1 cellular context compared by ENCODE assay signal in genomic region chr1:182602945-182603645, GRCh38.
TF ChIP-seq lines count a peak whose summit lies in the region.

No MANE protein-coding gene starts in this region.

TF ChIP-seq in WTC11, 78 proteins besides CTCF, POLR2A, EP300 and RAD21 (continued from another document):
- TF ChIP-seq STAT6 (CRISPR knock-in tag; conservative IDR thresholded peaks at IDR 0.05; ENCODE audit: low read depth) = no peak
- no peak for TF ChIP-seq MYBL2 (CRISPR knock-in tag; IDR thresholded peaks at IDR 0.05)
- TF ChIP-seq RORB (CRISPR knock-in tag; IDR thresholded peaks at IDR 0.05) = no peak
- no peak for TF ChIP-seq E2F5 (CRISPR knock-in tag; IDR thresholded peaks at IDR 0.05)
- no peak for TF ChIP-seq FOXP1 (CRISPR knock-in tag; IDR thresholded peaks at IDR 0.05; ENCODE audit: borderline replicate concordance)
- TF ChIP-seq ZNF263 (CRISPR knock-in tag; IDR thresholded peaks at IDR 0.05; ENCODE audit: low read depth) = no peak
- TF ChIP-seq ESRRA (CRISPR knock-in tag; IDR thresholded peaks at IDR 0.05; ENCODE audit: borderline replicate concordance) = no peak
- TF ChIP-seq MAX (CRISPR knock-in tag; IDR thresholded peaks at IDR 0.05) = no peak
- no peak for TF ChIP-seq E2F4 (CRISPR knock-in tag; IDR thresholded peaks at IDR 0.05; ENCODE audit: borderline replicate concordance, low read depth)
- no peak for TF ChIP-seq PRDM15 (CRISPR knock-in tag; IDR thresholded peaks at IDR 0.05)
- no peak for TF ChIP-seq ZNF232 (CRISPR knock-in tag; IDR thresholded peaks at IDR 0.05)
- no peak for TF ChIP-seq CREB1 (CRISPR knock-in tag; IDR thresholded peaks at IDR 0.05)
